ENCODE assay signal across 9 cellular contexts in genomic region chr7:100825215-100825671, GRCh38. TPM values are rescaled to one million over a fixed set of nuclear protein-coding genes. Genes with fewer than 3 reads are reported as not detected.
A peak's percentile ranks its signal among the peaks of the same experiment; 100 is the strongest.
DNase-seq lines count a peak whose midpoint lies in the region; ATAC-seq and TF ChIP-seq lines count a peak whose summit lies in the region.
"Had no signal": no experiment of that assay in that cellular context is flagged by ENCODE, and none has a peak within 500 bp of the region (broad histone marks: within the 10 kb centered on the region; RNA-seq: fewer than 3 reads in every experiment).

No MANE protein-coding gene starts in this region.

- H3K14ac ChIP-seq in IMR-90 (replicated peaks; ENCODE audit: low read depth, low read length): peak overlapping the region; percentile 53

- H4K91ac ChIP-seq in IMR-90 (ENCODE audit: insufficient read depth, low read depth, low read length): no peak overlapping the region

- peak overlapping the region; percentile 72 for H3K9ac ChIP-seq in IMR-90 (ENCODE audit: low read depth, low read length)

- H3K36me3 ChIP-seq in IMR-90 (ENCODE audit: control insufficient read depth, insufficient read depth, low read length): peaks cover 28% of the 10 kb centered on the region
- H3K36me3 ChIP-seq in upper lobe of right lung: peaks cover 35% of the 10 kb centered on the region
- no peaks in the 10 kb centered on the region for H3K36me3 ChIP-seq in BE2C

- peaks cover 30% of the 10 kb centered on the region for H4K20me1 ChIP-seq in IMR-90 (ENCODE audit: insufficient read depth, low read length)

- no peak for TF ChIP-seq RAD21 in IMR-90 (IDR thresholded peaks at IDR 0.05; ENCODE audit: low read length)

- H3K27ac ChIP-seq in IMR-90 (ENCODE audit: insufficient read depth, low read length) (peak overlapping the region; percentile 0; the same call in 1 of the 2 replicates), epithelial cell of prostate (peak overlapping the region; percentile 84), upper lobe of right lung (peak overlapping the region; percentile 78)

- H3K4me3 ChIP-seq in IMR-90 (ENCODE audit: insufficient read depth, low read depth, low read length): peak overlapping the region; percentile 83
- peak overlapping the region; percentile 64 for H3K4me3 ChIP-seq in upper lobe of right lung
- no peak overlapping the region for H3K4me3 ChIP-seq in BE2C (ENCODE audit: low read depth, low read length)

- H2BK20ac ChIP-seq in IMR-90 (ENCODE audit: low read depth, low read length): no peak overlapping the region

- H2AFZ ChIP-seq in IMR-90 (replicated peaks; ENCODE audit: low read length, poor library complexity): peak overlapping the region; percentile 99

- no peak overlapping the region for H3K56ac ChIP-seq in IMR-90 (ENCODE audit: extremely low read depth, insufficient read depth, low read length)

- ATAC-seq in IMR-90 (ENCODE audit: low read depth): no peak
- ATAC-seq in upper lobe of right lung: peak; percentile 2
- ATAC-seq in GM21576 (IDR thresholded peaks at IDR 0.05; ENCODE audit: unreplicated experiment): no peak

- H3K9me3 ChIP-seq in IMR-90 (ENCODE audit: control insufficient read depth, insufficient read depth, low read length) (no peaks in the 10 kb centered on the region), upper lobe of right lung (no peaks in the 10 kb centered on the region), BE2C (no peaks in the 10 kb centered on the region)

- H3K4me2 ChIP-seq in IMR-90 (ENCODE audit: low read depth, low read length): peak overlapping the region; percentile 97

- no peak overlapping the region for H4K5ac ChIP-seq in IMR-90 (ENCODE audit: low read depth, low read length)

- no TSS peak for BruUV-seq in IMR-90 (replicated peaks; lab: Mats Ljungman, UMichigan)

- peaks cover 7 to 45% of the 10 kb centered on the region in 2 experiments; a peak in 3 of 4 replicates for H3K79me1 ChIP-seq in IMR-90 (ENCODE audit: low read depth in 1 of 2, low read length in 2 of 2)

- no peak overlapping the region for H4K8ac ChIP-seq in IMR-90 (ENCODE audit: low read depth in 2 of 2, low read length in 2 of 2)

- CTCF ChIA-PET in IMR-90 (lab: Yijun Ruan, JAX): interaction anchor here (1.0 to 1.6 kb wide), 2 partner anchors 118 to 120 kb away, joined by 4 to 5 read pairs; partner anchors contain the start of gene POP7

- H2BK120ac ChIP-seq in IMR-90 (ENCODE audit: low read depth, low read length): no peak overlapping the region

- no peaks in the 10 kb centered on the region for H3K9me1 ChIP-seq in IMR-90 (ENCODE audit: insufficient read depth, low read length)

- in situ Hi-C loops in IMR-90 (cut with MboI; ENCODE audit: low sequenced_read_pairs): loop anchor here (10.0 kb wide), 1 partner anchor 120 kb away; the partner anchor contains the start of gene POP7
- in situ Hi-C loops in KBM-7 (cut with MboI; ENCODE audit: low pct_unique_long_range_greater_than_20kb, low sequenced_read_pairs): no loop called here

- intact Hi-C loops in IMR-90 (cut with micrococcal nuclease): no loop called here
- intact Hi-C loops in upper lobe of right lung (cut with DNase I): no loop called here

- POLR2A ChIA-PET in IMR-90 (lab: Charles Lee; ENCODE audit: unreplicated experiment): no interaction called here

- no peak overlapping the region for H2BK15ac ChIP-seq in IMR-90 (ENCODE audit: low read depth, low read length)

- peak overlapping the region; percentile 9; the same call in 1 of the 2 replicates for H2AK5ac ChIP-seq in IMR-90 (ENCODE audit: low read depth, low read length)

- no peak for DNase-seq in IMR-90
- DNase-seq in epithelial cell of prostate (ENCODE audit: low read depth, low spot score): no peak
- DNase-seq in lung microvascular endothelial cell (ENCODE audit: low read depth in 2 of 2): peak; percentile 63 to 79
- no peak for DNase-seq in upper lobe of right lung
- no peak for DNase-seq in KBM-7
- DNase-seq in SIG-M5 treated with dmso at 0.1 percent for 504 hours (lab: John Stamatoyannopoulos, UW; ENCODE audit: unreplicated experiment): no peak
- DNase-seq in BE2C: no peak
- DNase-seq: NCI-H226 had no signal

- no peak overlapping the region for H2BK5ac ChIP-seq in IMR-90 (ENCODE audit: low read depth, low read length, poor library complexity, severe bottlenecking)

- peak overlapping the region; percentile 71 for H3K23ac ChIP-seq in IMR-90 (ENCODE audit: low read depth, low read length)

- peak overlapping the region; percentile 55; the same call in 1 of the 2 replicates for H3K4ac ChIP-seq in IMR-90 (ENCODE audit: low read depth, low read length)

- no peak for TF ChIP-seq POLR2A in IMR-90 (IDR thresholded peaks at IDR 0.05; ENCODE audit: low read depth, low read length)

- 5% methylated on average over 8 of the region's 16 CpGs; no CpG with 5 or more reads in 1 of the 2 experiments for WGBS in IMR-90 (ENCODE audit: extremely low coverage in 2 of 2, insufficient read length in 1 of 2), 2 experiments

- TF ChIP-seq CTCF in IMR-90 (conservative IDR thresholded peaks at IDR 0.05; ENCODE audit: low read depth, low read length): no peak
- no peak for TF ChIP-seq CTCF in upper lobe of right lung (IDR thresholded peaks at IDR 0.05)
- no peak for TF ChIP-seq CTCF in BE2C (IDR thresholded peaks at IDR 0.05; ENCODE audit: low read depth, low read length)

- dilution Hi-C loops in IMR-90 (cut with HindIII; ENCODE audit: low sequenced_read_pairs, unreplicated experiment): no loop called here

- peak overlapping the region; percentile 93 for H2AK9ac ChIP-seq in IMR-90 (replicated peaks; ENCODE audit: low read depth, low read length, poor library complexity)

- H3K4me1 ChIP-seq in IMR-90 (ENCODE audit: control insufficient read depth, insufficient read depth, low read length) (peaks cover 9% of the 10 kb centered on the region), upper lobe of right lung (peaks cover 23% of the 10 kb centered on the region), BE2C (no peaks in the 10 kb centered on the region)

- H3K27me3 ChIP-seq in IMR-90 (ENCODE audit: control insufficient read depth, insufficient read depth, low read length) (no peaks in the 10 kb centered on the region), upper lobe of right lung (no peaks in the 10 kb centered on the region), BE2C (peaks cover 55% of the 10 kb centered on the region)

- no peak overlapping the region for H3K18ac ChIP-seq in IMR-90 (ENCODE audit: low read depth, low read length)

TF ChIP-seq in IMR-90, 13 proteins besides CTCF, POLR2A, EP300 and RAD21:
- no peak for TF ChIP-seq RFX5 (IDR thresholded peaks at IDR 0.05; ENCODE audit: low read depth, low read length)
- no peak for TF ChIP-seq FOS (IDR thresholded peaks at IDR 0.05; ENCODE audit: low read depth, low read length)
- peak; percentile 97 for TF ChIP-seq MXI1 (IDR thresholded peaks at IDR 0.05; ENCODE audit: borderline replicate concordance, low read depth, low read length)
- no peak for TF ChIP-seq CHD1 (IDR thresholded peaks at IDR 0.05; ENCODE audit: low read depth, low read length)

RNA-seq across cellular contexts. Expression of gene EPHB4, which starts 2.1 kb away (rescaled TPM):
- total RNA-seq in IMR-90 (2012; rRNA removed): 35.0 and 36.4 TPM in 2 replicates
- polyA plus RNA-seq in IMR-90 (2012; rRNA removed): 34.5 and 35.0 TPM in 2 replicates
- 21.0 and 41.2 TPM in 2 replicates for polyA plus RNA-seq in IMR-90 (2012; cell fraction: cytosol; rRNA removed)
- 49.9 and 59.2 TPM in 2 replicates for polyA plus RNA-seq in IMR-90 (2012; cell fraction: nucleus; rRNA removed; ENCODE audit: low replicate concordance)
- 250 and 393 TPM in 2 replicates for total RNA-seq in lung microvascular endothelial cell
- 117 TPM for total RNA-seq in upper lobe of right lung
- 3.9 TPM for polyA plus RNA-seq in BE2C (2012; ENCODE audit: insufficient read depth, insufficient read length, low read depth)

RNA-seq across cellular contexts. Expression of gene SLC12A9, which starts 27.3 kb away (rescaled TPM):
- total RNA-seq in IMR-90 (2012; rRNA removed) (3.3 and 4.5 TPM in 2 replicates), lung microvascular endothelial cell (34.0 and 39.3 TPM in 2 replicates), upper lobe of right lung (39.2 TPM)
- polyA plus RNA-seq in IMR-90 (2012; rRNA removed): 16.2 and 17.7 TPM in 2 replicates
- 11.9 and 20.8 TPM in 2 replicates for polyA plus RNA-seq in IMR-90 (2012; cell fraction: cytosol; rRNA removed)
- 49.4 and 99.1 TPM in 2 replicates for polyA plus RNA-seq in IMR-90 (2012; cell fraction: nucleus; rRNA removed; ENCODE audit: low replicate concordance)
- 60.4 TPM for polyA plus RNA-seq in BE2C (2012; ENCODE audit: insufficient read depth, insufficient read length, low read depth)

RNA-seq across cellular contexts. Expression of gene TRIP6, which starts 41.9 kb away (rescaled TPM):
- total RNA-seq in IMR-90 (2012; rRNA removed) (36.4 and 39.2 TPM in 2 replicates), lung microvascular endothelial cell (36.4 and 41.3 TPM in 2 replicates), upper lobe of right lung (65.3 TPM)
- polyA plus RNA-seq in IMR-90 (2012; rRNA removed): 72.3 and 89.0 TPM in 2 replicates
- polyA plus RNA-seq in IMR-90 (2012; cell fraction: cytosol; rRNA removed): 76.7 and 146 TPM in 2 replicates
- 158 and 235 TPM in 2 replicates for polyA plus RNA-seq in IMR-90 (2012; cell fraction: nucleus; rRNA removed; ENCODE audit: low replicate concordance)
- polyA plus RNA-seq in BE2C (2012; ENCODE audit: insufficient read depth, insufficient read length, low read depth): 4.3 TPM

RNA-seq across cellular contexts. Expression of gene SRRT, which starts 49.7 kb away (rescaled TPM):
- total RNA-seq in IMR-90 (2012; rRNA removed): 41.4 and 45.3 TPM in 2 replicates
- 89.5 and 93.5 TPM in 2 replicates for polyA plus RNA-seq in IMR-90 (2012; rRNA removed)
- 44.1 and 48.9 TPM in 2 replicates for polyA plus RNA-seq in IMR-90 (2012; cell fraction: cytosol; rRNA removed)
- 362 and 444 TPM in 2 replicates for polyA plus RNA-seq in IMR-90 (2012; cell fraction: nucleus; rRNA removed; ENCODE audit: low replicate concordance)
- total RNA-seq in lung microvascular endothelial cell: 29.9 and 34.9 TPM in 2 replicates
- total RNA-seq in upper lobe of right lung: 105 TPM
- polyA plus RNA-seq in BE2C (2012; ENCODE audit: insufficient read depth, insufficient read length, low read depth): 446 TPM

Comparison
In these comparisons a context has a peak if more than half of its experiments do, and no peak if none do; other contexts are left out.
1. DNase-seq: peak in lung microvascular endothelial cell (2 of 2); none in IMR-90 (single experiment), epithelial cell of prostate (single experiment), upper lobe of right lung (single experiment), KBM-7 (single experiment), SIG-M5 treated with dmso at 0.1 percent for 504 hours (single experiment) and BE2C (single experiment).
2. H3K27ac ChIP-seq: peak in every context shown above with its lines; median percentile 84 in epithelial cell of prostate; 78 in upper lobe of right lung; 0 in IMR-90.